Comparison of ENCODE assay signal across 8 cellular contexts in genomic region chr3:125357032-125357658, GRCh38. TPM values are rescaled to one million over a fixed set of nuclear protein-coding genes. Genes with fewer than 3 reads are reported as not detected.
A peak's percentile ranks its signal among the peaks of the same experiment; 100 is the strongest.
DNase-seq lines count a peak whose midpoint lies in the region; ATAC-seq and TF ChIP-seq lines count a peak whose summit lies in the region.

No MANE protein-coding gene starts in this region.

- BruUV-seq in Caco-2 (replicated peaks; lab: Mats Ljungman, UMichigan) = no TSS peak

- no peak overlapping the region for H3K4me3 ChIP-seq in Caco-2 (ENCODE audit: low read depth, low read length)

- no peaks in the 10 kb centered on the region for H3K27me3 Mint-ChIP-seq in T-cell
- H3K27me3 Mint-ChIP-seq in Caco-2 (ENCODE audit: insufficient read depth, unreplicated experiment) = no peaks in the 10 kb centered on the region

- POLR2A ChIA-PET in T-cell (lab: Charles Lee) (interaction anchor here (0.7 to 1.4 kb wide), 3 partner anchors 8 to 36 kb away, joined by 4 read pairs; no protein-coding TSS in a partner anchor), Caco-2 (lab: Charles Lee) (no interaction called here)

- H3K9me3 Mint-ChIP-seq in T-cell (no peaks in the 10 kb centered on the region), Caco-2 (ENCODE audit: unreplicated experiment) (no peaks in the 10 kb centered on the region)

- H3K4me3 Mint-ChIP-seq in T-cell (peak overlapping the region; percentile 68 to 85 (median 76)), Caco-2 (ENCODE audit: unreplicated experiment) (no peak overlapping the region)

- H3K9me3 ChIP-seq in Caco-2 = no peaks in the 10 kb centered on the region

- intact Hi-C loops in Caco-2 (cut with micrococcal nuclease; ENCODE audit: unreplicated experiment) = no loop called here

- no peaks in the 10 kb centered on the region for H3K36me3 Mint-ChIP-seq in T-cell
- peaks cover 23% of the 10 kb centered on the region for H3K36me3 Mint-ChIP-seq in Caco-2 (ENCODE audit: insufficient read depth, unreplicated experiment)

- TF ChIP-seq CTCF in GM13976 (IDR thresholded peaks at IDR 0.05; ENCODE audit: borderline replicate concordance, control extremely low read depth, extremely low read depth, insufficient read depth, missing control alignments) (no peak), Caco-2 (IDR thresholded peaks at IDR 0.05; ENCODE audit: insufficient read depth in 1 of 2, low read depth in 1 of 2, low read length in 1 of 2, severe bottlenecking in 1 of 2, unreplicated experiment in 1 of 2) (no peak)

- peak; percentile 75 for ATAC-seq in HG02885 (IDR thresholded peaks at IDR 0.05; ENCODE audit: poor library complexity, unreplicated experiment)
- peak; percentile 93 to 98 (median 96) for ATAC-seq in T-cell (replicated peaks in 1 of 4)

- H3K27me3 ChIP-seq in Caco-2 (replicated peaks; ENCODE audit: control insufficient read depth, insufficient read depth, low read length) = no peaks in the 10 kb centered on the region

- H3K4me1 Mint-ChIP-seq in T-cell (peaks cover 73 to 82% (median 73%) of the 10 kb centered on the region in 3 donors), Caco-2 (ENCODE audit: low read depth, unreplicated experiment) (peaks cover 19% of the 10 kb centered on the region)

- peak overlapping the region; percentile 40 to 65 for H3K27ac Mint-ChIP-seq in T-cell
- H3K27ac Mint-ChIP-seq in Caco-2 (ENCODE audit: unreplicated experiment) = no peak overlapping the region

- no peaks in the 10 kb centered on the region for H3K36me3 ChIP-seq in Caco-2 (ENCODE audit: control insufficient read depth, insufficient read depth, low read length)

- CTCF ChIA-PET in T-cell (lab: Charles Lee) (interaction anchor here (0.5 to 1.5 kb wide), 5 partner anchors 9 to 739 kb away, joined by 3 to 8 read pairs (median 3); no protein-coding TSS in a partner anchor), Caco-2 (lab: Charles Lee) (no interaction called here)

- peaks cover 3% of the 10 kb centered on the region; the same call in 1 of the 2 replicates for H3K4me1 ChIP-seq in Caco-2

- in situ Hi-C loops in GM13976 (cut with MboI; ENCODE audit: low sequenced_read_pairs, unreplicated experiment) = no loop called here

- DNase-seq in GM13976 (ENCODE audit: low spot score) (peak; percentile 87), T-cell (peak; percentile 29 to 77 (median 63)), astrocyte of the hippocampus (ENCODE audit: low read depth, low spot score) (peak; percentile 63), iPS-NIHi11 (ENCODE audit: low spot score) (peak; percentile 78), Caco-2 (no peak), UCSD-AML1 (lab: John Stamatoyannopoulos, UW; ENCODE audit: unreplicated experiment) (no peak)
- DNase-seq in stimulated activated CD4-positive, alpha-beta T cell treated with anti-CD3 and anti-CD28 coated beads, Interleukin-12 subunit alpha, Interleukin-12 subunit beta, amount 100 ng/mL, for 48 hours (ENCODE audit: low read depth in 2 of 3, low spot score in 1 of 3) = peak; percentile 17 to 53 (median 37)

RNA-seq across cellular contexts. Expression of gene ZNF148, which starts 18.0 kb away (rescaled TPM):
- 10 to 100 TPM; 46.5 to 50.6 (median 50.4) TPM for total RNA-seq in T-cell
- 29.4 and 33.3 TPM in 2 replicates for total RNA-seq in Caco-2 (2022)

Comparison
In these comparisons a context has a peak if more than half of its experiments do, and no peak if none do; other contexts are left out.
1. DNase-seq: peak in GM13976 (single experiment), T-cell (34 of 34), astrocyte of the hippocampus (single experiment), iPS-NIHi11 (single experiment) and stimulated activated CD4-positive, alpha-beta T cell treated with anti-CD3 and anti-CD28 coated beads, Interleukin-12 subunit alpha, Interleukin-12 subunit beta, amount 100 ng/mL, for 48 hours (3 of 3); none in Caco-2 (0 of 2) and UCSD-AML1 (single experiment).